24 cellular contexts compared by ENCODE assay signal in genomic region chr6:127494240-127494767, GRCh38. TPM values are rescaled to one million over a fixed set of nuclear protein-coding genes. Genes with fewer than 3 reads are reported as not detected.
"Had no signal": no experiment of that assay in that cellular context is flagged by ENCODE, and none has a peak within 500 bp of the region (broad histone marks: within the 10 kb centered on the region; RNA-seq: fewer than 3 reads in every experiment).

No MANE protein-coding gene starts in this region.

- H3K9me3 ChIP-seq: ascending aorta, body of pancreas, Peyer's patch, SJSA1 had no signal

- H3K4me1 ChIP-seq: ascending aorta, body of pancreas, Peyer's patch, SJSA1 had no signal

- ATAC-seq: activated CD4-positive, CD25-positive, alpha-beta regulatory T cell treated with anti-CD3 and anti-CD28 coated beads, Interleukin-2, amount 50 U/mL, for 24 hours; body of pancreas had no signal

- H3K4me3 ChIP-seq: ascending aorta, body of pancreas, coronary artery, Peyer's patch, SJSA1 had no signal

- H3K27ac ChIP-seq: ascending aorta, body of pancreas, coronary artery, Peyer's patch, RWPE1, SJSA1 had no signal

- H3K27me3 ChIP-seq: ascending aorta, body of pancreas, Peyer's patch, SJSA1 had no signal

- H3K36me3 ChIP-seq: ascending aorta, Peyer's patch had no signal

- DNase-seq: activated CD4-positive, alpha-beta T cell treated with anti-CD3 and anti-CD28 coated beads for 48 hours; activated CD4-positive, alpha-beta T cell treated with anti-CD3 and anti-CD28 coated beads, Interleukin-2, amount 50 U/mL, for 48 hours; activated naive CD4-positive, alpha-beta T cell treated with anti-CD3 and anti-CD28 coated beads, Interleukin-2, amount 50 U/mL, for 16 hours; activated T-cell treated with anti-CD3 and anti-CD28 coated beads for 4 hours; activated T-cell treated with anti-CD3 and anti-CD28 coated beads, Interleukin-2, amount 50 U/mL, for 48 hours; amniotic stem cell; body of pancreas; central memory CD4-positive, alpha-beta T cell; KG1; MM.1S; NCI-H1105 treated with DMSO at 0.1 percent for 48 hours; NCI-H146; NCI-H187 treated with DMSO at 0.1 percent for 48 hours; NCI-H2081 treated with DMSO at 0.1 percent for 48 hours; NCI-H446; NCI-H524; Peyer's patch; SHP77 had no signal

RNA-seq across cellular contexts. Expression of gene KIAA0408, which starts 35.1 kb away (rescaled TPM):
- total RNA-seq: ascending aorta, bronchial epithelial cell had no signal
